8 cellular contexts compared by ENCODE assay signal in genomic region chr4:68375667-68376559, GRCh38. TPM values are rescaled to one million over a fixed set of nuclear protein-coding genes. Genes with fewer than 3 reads are reported as not detected.
DNase-seq lines count a peak whose midpoint lies in the region; ATAC-seq and TF ChIP-seq lines count a peak whose summit lies in the region.

No MANE protein-coding gene starts in this region.

- no peak overlapping the region for H3K27ac ChIP-seq in aorta (ENCODE audit: low read depth in 1 of 2, low read length in 2 of 2)

- H3K9me3 ChIP-seq in aorta (ENCODE audit: control insufficient read depth, low read length) = no peaks in the 10 kb centered on the region

- intact Hi-C loops in aorta (cut with DNase I) = loop anchor here (1.0 to 2.0 kb wide), 2 partner anchors 103 to 105 kb away; no protein-coding TSS in a partner anchor

- peak; percentile 61 for DNase-seq in DMS53 (lab: John Stamatoyannopoulos, UW)
- peak; percentile 90 for DNase-seq in OCI-M1 (lab: John Stamatoyannopoulos, UW)
- DNase-seq in fibroblast of mammary gland (ENCODE audit: low read depth) = peak; percentile 65
- DNase-seq in nephron progenitor cell = peak; percentile 22
- DNase-seq in aorta = no peak

- H3K4me1 Mint-ChIP-seq in activated T-helper 17 cell treated with anti-CD3 and anti-CD28 coated beads, Interleukin-2, amount 50 U/mL, for 72 hours = peaks cover 10% of the 10 kb centered on the region
- peaks cover 16% of the 10 kb centered on the region for H3K4me1 Mint-ChIP-seq in nephron progenitor cell

- peaks cover 4% of the 10 kb centered on the region for H3K27me3 Mint-ChIP-seq in activated T-helper 17 cell treated with anti-CD3 and anti-CD28 coated beads, Interleukin-2, amount 50 U/mL, for 72 hours
- peaks cover 9% of the 10 kb centered on the region for H3K27me3 Mint-ChIP-seq in nephron progenitor cell (ENCODE audit: low read depth, poor library complexity)

- H3K4me3 ChIP-seq in fibroblast of mammary gland (ENCODE audit: control insufficient read depth, low read depth, low read length) = no peak overlapping the region
- H3K4me3 ChIP-seq in aorta (ENCODE audit: low read length in 2 of 2) = no peak overlapping the region

- no peak overlapping the region for H3K27ac Mint-ChIP-seq in activated T-helper 17 cell treated with anti-CD3 and anti-CD28 coated beads, Interleukin-2, amount 50 U/mL, for 72 hours
- H3K27ac Mint-ChIP-seq in nephron progenitor cell = no peak overlapping the region

- H3K36me3 ChIP-seq in aorta (ENCODE audit: control insufficient read depth in 1 of 2, insufficient read depth in 2 of 2, low read length in 1 of 2) = no peaks in the 10 kb centered on the region

- no peaks in the 10 kb centered on the region for H3K9me3 Mint-ChIP-seq in activated T-helper 17 cell treated with anti-CD3 and anti-CD28 coated beads, Interleukin-2, amount 50 U/mL, for 72 hours
- H3K9me3 Mint-ChIP-seq in nephron progenitor cell = no peaks in the 10 kb centered on the region

- 13% methylated on average over 19 of the region's 19 CpGs for WGBS in aorta, 2 donors

- H3K27me3 ChIP-seq in aorta (ENCODE audit: control insufficient read depth in 1 of 2, insufficient read depth in 2 of 2, low read length in 1 of 2) = no peaks in the 10 kb centered on the region

- peak; percentile 92 for TF ChIP-seq CTCF in fibroblast of mammary gland (conservative IDR thresholded peaks at IDR 0.05; ENCODE audit: control insufficient read depth, insufficient read depth, low read depth, low read length)
- peak; percentile 56 for TF ChIP-seq CTCF in nephron progenitor cell (IDR thresholded peaks at IDR 0.05)

- no peaks in the 10 kb centered on the region for H3K4me1 ChIP-seq in aorta (ENCODE audit: control insufficient read depth in 1 of 2, insufficient read depth in 2 of 2, low read length in 2 of 2)

- ATAC-seq in GM19468 (IDR thresholded peaks at IDR 0.05; ENCODE audit: extremely low read depth, unreplicated experiment) = peak; percentile 33
- peak; percentile 78 for ATAC-seq in HG03565 (IDR thresholded peaks at IDR 0.05; ENCODE audit: unreplicated experiment)
- peak; percentile 84 for ATAC-seq in activated T-helper 17 cell treated with anti-CD3 and anti-CD28 coated beads, Interleukin-2, amount 50 U/mL, for 72 hours (replicated peaks)
- ATAC-seq in aorta (ENCODE audit: low FRiP score) = peak; percentile 64

- peak overlapping the region; percentile 63 for H3K4me3 Mint-ChIP-seq in activated T-helper 17 cell treated with anti-CD3 and anti-CD28 coated beads, Interleukin-2, amount 50 U/mL, for 72 hours
- H3K4me3 Mint-ChIP-seq in nephron progenitor cell = peak overlapping the region; percentile 71

- no peaks in the 10 kb centered on the region for H3K36me3 Mint-ChIP-seq in activated T-helper 17 cell treated with anti-CD3 and anti-CD28 coated beads, Interleukin-2, amount 50 U/mL, for 72 hours (ENCODE audit: low read depth)
- no peaks in the 10 kb centered on the region for H3K36me3 Mint-ChIP-seq in nephron progenitor cell (ENCODE audit: low read depth)

RNA-seq across cellular contexts. Expression of gene YTHDC1, which starts 26.0 kb away (rescaled TPM):
- 10 to 100 TPM; 81.2 to 96.9 TPM for total RNA-seq in activated T-helper 17 cell treated with anti-CD3 and anti-CD28 coated beads, Interleukin-2, amount 50 U/mL, for 72 hours
- total RNA-seq in aorta = 100 to 1,000 TPM in 1 of 2 donors, 10 to 100 TPM in 1; 91.4 to 103 TPM
- polyA plus RNA-seq in aorta = 10 to 100 TPM; 37.8 to 42.2 TPM

Comparison
In these comparisons a context has a peak if more than half of its experiments do, and no peak if none do; other contexts are left out.
1. DNase-seq: peak in DMS53 (single experiment), OCI-M1 (single experiment), fibroblast of mammary gland (single experiment) and nephron progenitor cell (single experiment); none in aorta (0 of 2).
2. ATAC-seq: peak in every context shown above with its lines; median percentile 84 in activated T-helper 17 cell treated with anti-CD3 and anti-CD28 coated beads, Interleukin-2, amount 50 U/mL, for 72 hours; 78 in HG03565; 64 in aorta; 33 in GM19468.